Comparison of ENCODE assay signal across 30 cellular contexts in genomic region chr11:1218788-1219445, GRCh38. TPM values are rescaled to one million over a fixed set of nuclear protein-coding genes. Genes with fewer than 3 reads are reported as not detected.
DNase-seq lines count a peak whose midpoint lies in the region; ATAC-seq, FAIRE-seq and TF ChIP-seq lines count a peak whose summit lies in the region.
"Had no signal": no experiment of that assay in that cellular context is flagged by ENCODE, and none has a peak within 500 bp of the region (broad histone marks: within the 10 kb centered on the region; RNA-seq: fewer than 3 reads in every experiment).

No MANE protein-coding gene starts in this region.

- H3K4me1 ChIP-seq in kidney (ENCODE audit: control insufficient read depth in 1 of 2, insufficient read depth in 1 of 2, low read depth in 1 of 2, low read length in 2 of 2): no peaks in the 10 kb centered on the region
- H3K4me1 ChIP-seq in sigmoid colon: no peaks in the 10 kb centered on the region
- H3K4me1 ChIP-seq in mesenchymal stem cell (ENCODE audit: control insufficient read depth, insufficient read depth, low read depth, low read length): no peaks in the 10 kb centered on the region
- H3K4me1 ChIP-seq: heart right ventricle had no signal

- H3K23ac ChIP-seq in mesenchymal stem cell (ENCODE audit: low read length in 2 of 2): no peak overlapping the region

- H3K27me3 ChIP-seq in sigmoid colon: peaks cover 7 to 56% (median 55%) of the 10 kb centered on the region in 3 donors
- peaks cover 10 to 40% of the 10 kb centered on the region in 2 experiments for H3K27me3 ChIP-seq in mesenchymal stem cell (ENCODE audit: control insufficient read depth in 1 of 2, insufficient read depth in 1 of 2, low read length in 2 of 2)

- no peaks in the 10 kb centered on the region for H3K36me3 ChIP-seq in kidney (ENCODE audit: control insufficient read depth in 1 of 2, insufficient read depth in 2 of 2, low read length in 2 of 2)
- no peaks in the 10 kb centered on the region for H3K36me3 ChIP-seq in sigmoid colon
- H3K36me3 ChIP-seq in mesenchymal stem cell (ENCODE audit: control insufficient read depth in 1 of 2, insufficient read depth in 2 of 2, low read depth in 1 of 2, low read length in 2 of 2): no peaks in the 10 kb centered on the region
- H3K36me3 ChIP-seq: breast epithelium, heart right ventricle had no signal

- no peak overlapping the region for H4K91ac ChIP-seq in mesenchymal stem cell (ENCODE audit: low read length)

- no peak overlapping the region for H3K4ac ChIP-seq in mesenchymal stem cell (ENCODE audit: low read depth in 1 of 2, low read length in 2 of 2)

- H2AK5ac ChIP-seq in mesenchymal stem cell (ENCODE audit: low read length, severe bottlenecking): no peak overlapping the region

- no peak for ATAC-seq in HG03342 (IDR thresholded peaks at IDR 0.05; ENCODE audit: unreplicated experiment)
- ATAC-seq: activated T-helper 17 cell treated with anti-CD3 and anti-CD28 coated beads, Interleukin-2, amount 50 U/mL, for 72 hours; effector memory CD8-positive, alpha-beta T cell; natural killer cell treated with Interleukin-12 subunit alpha and Interleukin-12 subunit beta and Interleukin-15 and Interleukin-18, amount 100 ng/mL, for 72 hours; stimulated activated naive B cell treated with anti-CD40 and anti-IgM and Interleukin-4, amounts not matched to agents 10 μg/mL and 1 μg/mL and 100 μg/mL, for 72 hours; WTC11 had no signal

- no peak overlapping the region for H3K4me2 ChIP-seq in mesenchymal stem cell (ENCODE audit: low read length, poor library complexity, severe bottlenecking)

- H2BK5ac ChIP-seq in mesenchymal stem cell (ENCODE audit: low read depth, low read length, poor library complexity, severe bottlenecking): no peak overlapping the region

- no peak overlapping the region for H2AFZ ChIP-seq in mesenchymal stem cell (ENCODE audit: low read depth, low read length)

- no peak overlapping the region for H3K18ac ChIP-seq in mesenchymal stem cell (ENCODE audit: low read depth in 1 of 2, low read length in 2 of 2)

- H3K4me3 ChIP-seq in kidney (ENCODE audit: low read length in 2 of 2): no peak overlapping the region
- H3K4me3 ChIP-seq in sigmoid colon: no peak overlapping the region
- H3K4me3 ChIP-seq in mesenchymal stem cell (ENCODE audit: insufficient read depth in 1 of 2, low read depth in 1 of 2, low read length in 2 of 2): no peak overlapping the region
- H3K4me3 ChIP-seq: breast epithelium, heart right ventricle had no signal

- H2BK120ac ChIP-seq in mesenchymal stem cell (ENCODE audit: low read depth, low read length): no peak overlapping the region

- H3K27ac ChIP-seq in VCaP (peak overlapping the region; percentile 62), kidney (ENCODE audit: low read depth in 2 of 2, low read length in 2 of 2) (no peak overlapping the region), sigmoid colon (no peak overlapping the region), mesenchymal stem cell (ENCODE audit: low read length, poor library complexity, severe bottlenecking) (no peak overlapping the region)
- H3K27ac ChIP-seq: C4-2B, heart right ventricle had no signal

- H3K9me3 ChIP-seq in kidney (ENCODE audit: control insufficient read depth in 1 of 2, low read length in 2 of 2) (no peaks in the 10 kb centered on the region), sigmoid colon (no peaks in the 10 kb centered on the region), mesenchymal stem cell (ENCODE audit: control insufficient read depth, low read length) (peaks cover 17% of the 10 kb centered on the region)
- H3K9me3 ChIP-seq: breast epithelium had no signal

- H3K79me1 ChIP-seq in mesenchymal stem cell (replicated peaks; ENCODE audit: low read length, poor library complexity, severe bottlenecking): no peaks in the 10 kb centered on the region

- 20 to 73% methylated on average over 16 of the region's 16 CpGs for WGBS in sigmoid colon, 2 donors
- 82% methylated on average over 15 of the region's 16 CpGs for WGBS in mesenchymal stem cell

- FAIRE-seq in GM12892 (lab: Jason Lieb, UNC) (no peak), kidney (lab: Jason Lieb, UNC) (no peak)
- FAIRE-seq: colon had no signal

- H3K14ac ChIP-seq in mesenchymal stem cell (ENCODE audit: low read length in 2 of 2): no peak overlapping the region

- H3K9ac ChIP-seq in kidney (ENCODE audit: low read length in 2 of 2) (no peak overlapping the region), mesenchymal stem cell (ENCODE audit: low read length) (no peak overlapping the region)

- H2BK12ac ChIP-seq in mesenchymal stem cell (ENCODE audit: low read length in 2 of 2): no peak overlapping the region

- TF ChIP-seq POLR2A in GM12892 (IDR thresholded peaks at IDR 0.05; ENCODE audit: low read depth, low read length) (no peak), sigmoid colon (IDR thresholded peaks at IDR 0.05) (no peak)

- no peak for TF ChIP-seq CTCF in VCaP (conservative IDR thresholded peaks at IDR 0.05)
- no peak for TF ChIP-seq CTCF in kidney (IDR thresholded peaks at IDR 0.05; ENCODE audit: borderline replicate concordance, extremely low read depth, insufficient read depth)
- no peak for TF ChIP-seq CTCF in sigmoid colon (IDR thresholded peaks at IDR 0.05)

- intact Hi-C loops in kidney (cut with DNase I) (no loop called here), sigmoid colon (cut with DNase I) (no loop called here)

- no peak overlapping the region for H2BK15ac ChIP-seq in mesenchymal stem cell (ENCODE audit: low read depth, poor library complexity, severe bottlenecking)

- no peak overlapping the region for H4K8ac ChIP-seq in mesenchymal stem cell (ENCODE audit: low read length)

- TF ChIP-seq EP300 in sigmoid colon (IDR thresholded peaks at IDR 0.05): no peak

- DNase-seq in GM12892 (ENCODE audit: insufficient read length) (peak; percentile 17), kidney (peak; percentile 60), sigmoid colon (peak; percentile 47), mesenchymal stem cell (no peak), NCI-H1694 treated with DMSO at 0.1 percent for 48 hours (lab: John Stamatoyannopoulos, UW) (no peak)
- DNase-seq: activated CD4-positive, alpha-beta T cell treated with anti-CD3 and anti-CD28 coated beads, Interleukin-2, amount 50 U/mL, for 4 hours; activated CD8-positive, alpha-beta memory T cell treated with anti-CD3 and anti-CD28 coated beads, Interleukin-2, amount 50 U/mL, for 4 hours; amygdala; DND-41; effector memory CD8-positive, alpha-beta T cell; Kasumi-1; midbrain; NCI-H1436; retina; stimulated activated CD4-positive, alpha-beta T cell treated with anti-CD3 and anti-CD28 coated beads, Interleukin-12 subunit alpha, Interleukin-12 subunit beta, amount 100 ng/mL, for 4 hours; stimulated activated CD4-positive, alpha-beta T cell treated with anti-CD3 and anti-CD28 coated beads, Interleukin-4, amount 100 ng/mL, for 4 hours; stimulated activated naive B cell treated with anti-CD40 and anti-IgM and Interleukin-4, amounts not matched to agents 10 μg/mL and 1 μg/mL and 100 μg/mL, for 72 hours; T-helper 9 cell had no signal

RNA-seq across cellular contexts. Expression of gene MUC5B, which starts 3.9 kb away (rescaled TPM):
- 0.02 TPM for polyA plus RNA-seq in GM12892 (2012; ENCODE audit: missing spikeins)
- 0.38 TPM for total RNA-seq in kidney
- polyA plus RNA-seq in kidney (ENCODE audit: insufficient read depth, low read depth, low replicate concordance): not detected
- total RNA-seq in sigmoid colon: under 1 TPM in 1 of 4 donors, not detected in 3; 0.83 TPM
- 100 to 1,000 TPM in 1 of 3 donors, 1 to 10 TPM in 2; 1.4 to 131 (median 4.2) TPM for polyA plus RNA-seq in sigmoid colon
- not detected for polyA plus RNA-seq in mesenchymal stem cell (2013, experiment 1 of 2)
- polyA plus RNA-seq in mesenchymal stem cell (2013, experiment 2 of 2): not detected
- total RNA-seq: activated T-helper 17 cell treated with anti-CD3 and anti-CD28 coated beads, Interleukin-2, amount 50 U/mL, for 72 hours; fibroblast of villous mesenchyme; heart right ventricle; natural killer cell treated with Interleukin-12 subunit alpha and Interleukin-12 subunit beta and Interleukin-15 and Interleukin-18, amount 100 ng/mL, for 72 hours; osteocyte; urinary bladder had no signal
- polyA plus RNA-seq: heart right ventricle, urinary bladder had no signal

Comparison
In these comparisons a context has a peak if more than half of its experiments do, and no peak if none do; other contexts are left out.
1. DNase-seq: peak in GM12892 (single experiment), kidney (single experiment) and sigmoid colon (single experiment); none in mesenchymal stem cell (single experiment) and NCI-H1694 treated with DMSO at 0.1 percent for 48 hours (single experiment).